In the genomic region with DNA sequence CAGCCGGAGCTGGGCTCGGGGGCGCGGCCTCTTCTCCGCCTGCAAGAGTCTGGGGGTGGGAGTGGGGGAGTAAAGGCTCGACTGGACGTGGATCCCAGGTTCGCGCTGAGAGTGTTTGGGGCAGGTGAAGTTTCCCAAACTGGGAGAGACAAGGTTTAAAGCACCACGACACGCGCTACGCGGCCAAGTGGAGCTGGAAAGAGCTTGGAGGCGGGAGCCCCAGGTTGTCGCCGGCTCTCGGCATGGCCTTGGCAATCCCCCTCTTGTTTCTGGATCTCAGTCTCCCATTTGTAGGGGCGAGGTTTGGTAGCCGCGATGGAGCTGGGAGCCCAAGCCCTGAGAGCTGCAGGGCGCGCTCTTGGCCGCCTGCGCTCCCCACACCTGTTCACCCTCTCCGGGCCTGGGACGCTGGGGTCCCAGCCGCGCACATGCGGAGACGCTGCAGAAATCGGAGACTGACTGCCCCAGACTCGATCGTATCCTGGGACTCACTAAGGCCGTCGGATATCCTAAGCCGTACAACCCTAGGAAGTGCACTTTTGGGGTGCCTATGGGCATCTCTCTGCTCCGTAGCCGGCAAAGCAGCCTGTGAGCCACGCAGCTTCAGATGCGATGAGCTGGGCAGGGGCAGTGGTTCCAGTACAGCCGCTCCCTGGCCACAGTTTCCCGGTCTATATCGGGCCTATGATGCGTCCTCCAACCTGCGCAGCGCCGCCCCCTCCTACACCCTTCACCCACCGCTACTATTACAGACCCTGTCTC, we compare ENCODE assay signal across 8 cellular contexts. TPM values are rescaled to one million over a fixed set of nuclear protein-coding genes. Genes with fewer than 3 reads are reported as not detected.
DNase-seq lines count a peak whose midpoint lies in the region; ATAC-seq and TF ChIP-seq lines count a peak whose summit lies in the region.

No MANE protein-coding gene starts in this region.

- H2BK20ac ChIP-seq in IMR-90 (ENCODE audit: low read depth, low read length) = no peak overlapping the region

- H2BK120ac ChIP-seq in IMR-90 (ENCODE audit: low read depth, low read length) = no peak overlapping the region; the same call in 1 of the 2 replicates

- H3K4me3 ChIP-seq in GM12865 (ENCODE audit: low read depth, low read length) (peak overlapping the region; percentile 60), IMR-90 (ENCODE audit: insufficient read depth, low read depth, low read length) (peak overlapping the region; percentile 68), subcutaneous abdominal adipose tissue (ENCODE audit: low read depth in 1 of 5, low read length in 5 of 5) (peak overlapping the region; percentile 60 to 77 (median 66))

- H3K23ac ChIP-seq in IMR-90 (ENCODE audit: low read depth, low read length) = peak overlapping the region; percentile 43; the same call in 1 of the 2 replicates

- no peaks in the 10 kb centered on the region for H3K9me3 Mint-ChIP-seq in MCF 10A (ENCODE audit: unreplicated experiment)

- dilution Hi-C loops in IMR-90 (cut with HindIII; ENCODE audit: low sequenced_read_pairs, unreplicated experiment) = no loop called here

- no peak overlapping the region for H3K18ac ChIP-seq in IMR-90 (ENCODE audit: low read depth, low read length)

- H4K8ac ChIP-seq in IMR-90 (ENCODE audit: low read depth in 2 of 2, low read length in 2 of 2) = no peak overlapping the region

- DNase-seq in GM12865 (ENCODE audit: low read depth) (peak; percentile 54), IMR-90 (no peak), MCF 10A (ENCODE audit: unreplicated experiment) (no peak), left lobe of liver (ENCODE audit: low spot score) (no peak), DMS114 treated with DMSO at 0.1 percent for 48 hours (lab: John Stamatoyannopoulos, UW; ENCODE audit: unreplicated experiment) (no peak)

- H3K56ac ChIP-seq in IMR-90 (ENCODE audit: extremely low read depth, insufficient read depth, low read length) = no peak overlapping the region

- H3K4me2 ChIP-seq in IMR-90 (ENCODE audit: low read depth, low read length) = peak overlapping the region; percentile 83

- H2AK9ac ChIP-seq in IMR-90 (replicated peaks; ENCODE audit: low read depth, low read length, poor library complexity) = peak overlapping the region; percentile 57

- no peaks in the 10 kb centered on the region for H3K36me3 Mint-ChIP-seq in MCF 10A (ENCODE audit: insufficient read depth, unreplicated experiment)

- H3K27ac ChIP-seq in IMR-90 (ENCODE audit: insufficient read depth, low read length) (no peak overlapping the region), subcutaneous abdominal adipose tissue (ENCODE audit: low read depth, low read length) (no peak overlapping the region)

- WGBS in IMR-90 (ENCODE audit: extremely low coverage in 2 of 2, insufficient read length in 1 of 2), 2 experiments = 6% methylated on average over 28 of the region's 49 CpGs; no CpG with 5 or more reads in 1 of the 2 experiments

- no peak overlapping the region for H3K4ac ChIP-seq in IMR-90 (ENCODE audit: low read depth, low read length)

- H4K5ac ChIP-seq in IMR-90 (ENCODE audit: low read depth, low read length) = no peak overlapping the region

- no peaks in the 10 kb centered on the region for H3K4me1 Mint-ChIP-seq in MCF 10A (ENCODE audit: insufficient read depth, unreplicated experiment)

- H2BK15ac ChIP-seq in IMR-90 (ENCODE audit: low read depth, low read length) = no peak overlapping the region

- H3K9ac ChIP-seq in IMR-90 (ENCODE audit: low read depth, low read length) (no peak overlapping the region), subcutaneous abdominal adipose tissue (ENCODE audit: low read length in 5 of 5) (peak overlapping the region in 3 of 5 donors; percentile 32 to 61 (median 60))

- H3K4me1 ChIP-seq in IMR-90 (ENCODE audit: control insufficient read depth, insufficient read depth, low read length) (peaks cover 18% of the 10 kb centered on the region; the same call in 1 of the 2 replicates), subcutaneous abdominal adipose tissue (ENCODE audit: control insufficient read depth in 5 of 5, insufficient read depth in 5 of 5, low read length in 5 of 5) (peaks cover 0 to 23% (median 21%) of the 10 kb centered on the region in 5 donors)

- CTCF ChIA-PET in IMR-90 (lab: Yijun Ruan, JAX) = interaction anchor here (0.6 to 2.6 kb wide), 6 partner anchors 14 to 801 kb away, joined by 3 to 13 read pairs (median 6); no protein-coding TSS in a partner anchor
- CTCF ChIA-PET in MCF 10A (lab: Yijun Ruan, JAX) = interaction anchor here (0.6 to 6.2 kb wide), 9 partner anchors 34 to 114 kb away, joined by 3 to 34 read pairs (median 4); no protein-coding TSS in a partner anchor

- H3K27ac Mint-ChIP-seq in MCF 10A (ENCODE audit: low read depth, unreplicated experiment) = no peak overlapping the region

- no TSS peak for BruUV-seq in IMR-90 (replicated peaks; lab: Mats Ljungman, UMichigan)
- BruUV-seq in MCF 10A (replicated peaks; lab: Mats Ljungman, UMichigan) = no TSS peak

- intact Hi-C loops in IMR-90 (cut with micrococcal nuclease) (no loop called here), MCF 10A (cut with micrococcal nuclease) (no loop called here)

- ATAC-seq in IMR-90 (ENCODE audit: low read depth) (no peak), left lobe of liver (peak; percentile 47), HG03097 (IDR thresholded peaks at IDR 0.05; ENCODE audit: low FRiP score, unreplicated experiment) (no peak), HG02884 (IDR thresholded peaks at IDR 0.05; ENCODE audit: unreplicated experiment) (no peak)

- H3K36me3 ChIP-seq in IMR-90 (ENCODE audit: control insufficient read depth, insufficient read depth, low read length) (no peaks in the 10 kb centered on the region), subcutaneous abdominal adipose tissue (ENCODE audit: control insufficient read depth in 5 of 5, insufficient read depth in 5 of 5, low read length in 5 of 5) (no peaks in the 10 kb centered on the region)

- peaks cover 19% of the 10 kb centered on the region for H3K27me3 Mint-ChIP-seq in MCF 10A (ENCODE audit: insufficient read depth, unreplicated experiment)

- no peak for TF ChIP-seq POLR2A in IMR-90 (IDR thresholded peaks at IDR 0.05; ENCODE audit: low read depth, low read length)

- H2AK5ac ChIP-seq in IMR-90 (ENCODE audit: low read depth, low read length) = no peak overlapping the region; the same call in 1 of the 2 replicates

- no peak overlapping the region for H3K14ac ChIP-seq in IMR-90 (replicated peaks; ENCODE audit: low read depth, low read length)

- H3K4me3 Mint-ChIP-seq in MCF 10A (ENCODE audit: unreplicated experiment) = peak overlapping the region; percentile 63

- H4K20me1 ChIP-seq in IMR-90 (ENCODE audit: insufficient read depth, low read length) = no peaks in the 10 kb centered on the region

- no peaks in the 10 kb centered on the region for H3K9me1 ChIP-seq in IMR-90 (ENCODE audit: insufficient read depth, low read length)

- TF ChIP-seq RAD21 in IMR-90 (IDR thresholded peaks at IDR 0.05; ENCODE audit: low read length) = no peak

- no peak overlapping the region for H2BK5ac ChIP-seq in IMR-90 (ENCODE audit: low read depth, low read length, poor library complexity, severe bottlenecking)

- peak overlapping the region; percentile 86 for H2AFZ ChIP-seq in IMR-90 (replicated peaks; ENCODE audit: low read length, poor library complexity)

- H3K27me3 ChIP-seq in IMR-90 (ENCODE audit: control insufficient read depth, insufficient read depth, low read length) (peaks cover 23% of the 10 kb centered on the region), subcutaneous abdominal adipose tissue (ENCODE audit: control insufficient read depth in 5 of 5, insufficient read depth in 4 of 5, low read length in 5 of 5) (peaks cover 0 to 12% (median 6%) of the 10 kb centered on the region in 5 donors)

- POLR2A ChIA-PET in IMR-90 (lab: Charles Lee; ENCODE audit: unreplicated experiment) = no interaction called here
- POLR2A ChIA-PET in MCF 10A (lab: Yijun Ruan, JAX) = no interaction called here

- TF ChIP-seq CTCF in GM12865 (IDR thresholded peaks at IDR 0.05; ENCODE audit: insufficient read depth, low read depth, low read length, missing control alignments) (no peak), IMR-90 (conservative IDR thresholded peaks at IDR 0.05; ENCODE audit: low read depth, low read length) (no peak), MCF 10A (IDR thresholded peaks at IDR 0.05; ENCODE audit: unreplicated experiment) (no peak)

- H4K91ac ChIP-seq in IMR-90 (ENCODE audit: insufficient read depth, low read depth, low read length) = no peak overlapping the region

- in situ Hi-C loops in IMR-90 (cut with MboI; ENCODE audit: low sequenced_read_pairs) = no loop called here

- H3K9me3 ChIP-seq in IMR-90 (ENCODE audit: control insufficient read depth, insufficient read depth, low read length) (no peaks in the 10 kb centered on the region), subcutaneous abdominal adipose tissue (ENCODE audit: control insufficient read depth in 5 of 5, low read length in 5 of 5) (no peaks in the 10 kb centered on the region)

- H3K79me1 ChIP-seq in IMR-90 (ENCODE audit: low read depth in 1 of 2, low read length in 2 of 2) = 0 out of 4 replicates have a peak, but pooled peaks cover 0 to 3% of the 10 kb centered on the region in 2 experiments

TF ChIP-seq in IMR-90, 13 proteins besides CTCF, POLR2A, EP300 and RAD21:
- TF ChIP-seq MAFK (IDR thresholded peaks at IDR 0.05; ENCODE audit: low read depth, low read length) (no peak), ELK1 (IDR thresholded peaks at IDR 0.05; ENCODE audit: borderline replicate concordance, low read depth, low read length) (no peak), RFX5 (IDR thresholded peaks at IDR 0.05; ENCODE audit: low read depth, low read length) (no peak), SMC3 (IDR thresholded peaks at IDR 0.05; ENCODE audit: low read depth, low read length) (no peak), MAZ (IDR thresholded peaks at IDR 0.05; ENCODE audit: borderline replicate concordance, low read depth, low read length) (no peak), MXI1 (IDR thresholded peaks at IDR 0.05; ENCODE audit: borderline replicate concordance, low read depth, low read length) (no peak)

RNA-seq across cellular contexts. Expression of gene TMOD1, which starts 0.9 kb away (rescaled TPM):
- total RNA-seq in IMR-90 (2012; rRNA removed) (0.18 and 0.28 TPM in 2 replicates), MCF 10A (2022) (0.26 TPM in 1 of 2 replicates, not detected in the other), left lobe of liver (10.6 TPM)
- polyA plus RNA-seq in IMR-90 (2012; rRNA removed) = 0.19 and 0.38 TPM in 2 replicates
- 0.16 and 0.26 TPM in 2 replicates for polyA plus RNA-seq in IMR-90 (2012; cell fraction: cytosol; rRNA removed)
- 0.10 and 0.66 TPM in 2 replicates for polyA plus RNA-seq in IMR-90 (2012; cell fraction: nucleus; rRNA removed; ENCODE audit: low replicate concordance)
